Comparison of ENCODE assay signal across 10 cellular contexts in the genomic region with DNA sequence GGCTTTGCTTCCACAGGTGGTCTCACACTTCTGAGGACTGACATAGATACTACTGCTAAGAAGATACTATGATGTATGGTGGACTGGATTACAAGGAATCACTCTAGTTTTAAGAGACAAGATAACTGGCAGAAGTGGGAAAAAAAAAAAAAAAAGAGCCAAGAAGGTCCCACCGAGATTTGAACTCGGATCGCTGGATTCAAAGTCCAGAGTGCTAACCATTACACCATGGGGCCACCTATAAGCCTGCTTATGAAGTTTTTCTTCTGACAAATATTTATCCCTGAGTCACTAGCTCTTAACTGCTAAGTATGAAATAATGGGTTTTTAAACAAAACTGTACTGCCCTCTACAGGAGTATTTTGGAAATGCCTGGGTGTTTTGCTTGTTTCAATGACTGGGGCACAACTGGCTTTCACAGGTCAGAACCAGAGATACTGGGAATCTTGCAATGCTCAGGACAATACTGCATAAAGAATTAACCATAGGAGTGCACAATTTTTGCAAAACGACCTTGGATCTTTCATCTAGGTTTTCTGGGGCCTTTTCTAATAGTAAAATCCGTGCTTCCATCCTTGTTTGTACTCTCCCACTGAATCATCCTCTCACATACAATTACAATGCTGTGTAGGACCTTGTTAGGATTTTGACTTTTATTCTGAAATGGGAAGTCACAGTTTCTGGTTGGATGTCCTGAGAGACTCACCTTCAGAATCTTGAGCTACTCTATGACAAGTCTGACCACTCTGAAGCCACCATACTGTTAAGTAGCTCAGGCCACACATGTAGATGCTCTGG.
A peak's percentile ranks its signal among the peaks of the same experiment; 100 is the strongest.
DNase-seq lines count a peak whose midpoint lies in the region; ATAC-seq, FAIRE-seq and TF ChIP-seq lines count a peak whose summit lies in the region.
"Had no signal": no experiment of that assay in that cellular context is flagged by ENCODE, and none has a peak within 500 bp of the region (broad histone marks: within the 10 kb centered on the region; RNA-seq: fewer than 3 reads in every experiment).

No MANE protein-coding gene starts in this region.

- FAIRE-seq in kidney (lab: Jason Lieb, UNC): peak; percentile 15

- TF ChIP-seq CTCF in SU-DHL-6 (IDR thresholded peaks at IDR 0.05; ENCODE audit: insufficient read depth, low read length, poor library complexity, severe bottlenecking) (peak; percentile 77), kidney (IDR thresholded peaks at IDR 0.05; ENCODE audit: borderline replicate concordance, extremely low read depth, insufficient read depth) (peak; percentile 54)

- H3K36me3 ChIP-seq in SU-DHL-6 (ENCODE audit: low read length) (no peaks in the 10 kb centered on the region), kidney (ENCODE audit: control insufficient read depth in 1 of 2, insufficient read depth in 2 of 2, low read length in 2 of 2) (no peaks in the 10 kb centered on the region)
- H3K36me3 ChIP-seq: BLaER1 treated with 17β-estradiol and CSF1 and Interleukin-3, amounts not matched to agents 10 nM and 100 nM had no signal

- DNase-seq in SHP77 (lab: John Stamatoyannopoulos, UW) (peak; percentile 67 to 76), SHP77 treated with DMSO at 0.1 percent for 48 hours (lab: John Stamatoyannopoulos, UW) (no peak), NCI-H1436 (lab: John Stamatoyannopoulos, UW) (peak; percentile 78), T47D (ENCODE audit: low read depth in 1 of 2, low spot score in 1 of 2) (peak; percentile 31 to 93), kidney (no peak)
- DNase-seq in stimulated activated CD4-positive, alpha-beta T cell treated with anti-CD3 and anti-CD28 coated beads, TNF-alpha, amount 100 ng/mL, for 24 hours (ENCODE audit: low read depth in 3 of 3): peak; percentile 10 to 73 (median 36)

- in situ Hi-C loops in T47D (cut with HindIII; ENCODE audit: low pct_unique_long_range_greater_than_20kb, low sequenced_read_pairs): no loop called here

- H3K9ac ChIP-seq in SU-DHL-6 (ENCODE audit: low read length) (no peak overlapping the region), kidney (ENCODE audit: low read length in 2 of 2) (no peak overlapping the region)

- H3K9me3 ChIP-seq in SU-DHL-6 (ENCODE audit: insufficient read depth, low read length): no peaks in the 10 kb centered on the region
- no peaks in the 10 kb centered on the region for H3K9me3 ChIP-seq in kidney (ENCODE audit: control insufficient read depth in 1 of 2, low read length in 2 of 2)
- H3K9me3 ChIP-seq: BLaER1 treated with 17β-estradiol and CSF1 and Interleukin-3, amounts not matched to agents 10 nM and 100 nM had no signal

- no peaks in the 10 kb centered on the region for H3K9me2 ChIP-seq in SU-DHL-6 (replicated peaks; ENCODE audit: insufficient read depth, low read length)

- no peak overlapping the region for H2AFZ ChIP-seq in SU-DHL-6 (ENCODE audit: low read depth, low read length, severe bottlenecking)

- no peak overlapping the region for H3K4me2 ChIP-seq in SU-DHL-6 (ENCODE audit: low read depth, low read length, poor library complexity, severe bottlenecking)

- peak; percentile 47 for ATAC-seq in HG02759 (IDR thresholded peaks at IDR 0.05; ENCODE audit: unreplicated experiment)

- intact Hi-C loops in kidney (cut with DNase I): no loop called here

- H3K4me3 ChIP-seq in SU-DHL-6 (ENCODE audit: insufficient read depth, low read length, poor library complexity, severe bottlenecking) (no peak overlapping the region), kidney (ENCODE audit: low read length in 2 of 2) (no peak overlapping the region)
- H3K4me3 ChIP-seq: BLaER1 treated with 17β-estradiol and CSF1 and Interleukin-3, amounts not matched to agents 10 nM and 100 nM; skin epidermis had no signal

- H3K4me1 ChIP-seq in kidney (ENCODE audit: control insufficient read depth in 1 of 2, insufficient read depth in 1 of 2, low read depth in 1 of 2, low read length in 2 of 2): peaks cover 0 to 2% of the 10 kb centered on the region in 2 donors

- no peaks in the 10 kb centered on the region for H3F3A ChIP-seq in SU-DHL-6 (ENCODE audit: insufficient read depth)

- no peaks in the 10 kb centered on the region for H4K20me1 ChIP-seq in SU-DHL-6 (ENCODE audit: low read depth, low read length)
- H4K20me1 ChIP-seq: BLaER1 treated with 17β-estradiol and CSF1 and Interleukin-3, amounts not matched to agents 10 nM and 100 nM had no signal

- H3K27me3 ChIP-seq in SU-DHL-6 (ENCODE audit: low read length): 0 out of 2 replicates have a peak, but pooled peaks cover 3% of the 10 kb centered on the region

- H3K79me2 ChIP-seq in SU-DHL-6 (ENCODE audit: insufficient read depth, low read length): no peaks in the 10 kb centered on the region

- H3K27ac ChIP-seq in SU-DHL-6 (ENCODE audit: low read depth, low read length): no peak overlapping the region
- H3K27ac ChIP-seq in kidney (ENCODE audit: low read depth in 2 of 2, low read length in 2 of 2): no peak overlapping the region
- H3K27ac ChIP-seq: skin epidermis had no signal

Comparison
In these comparisons a context has a peak if more than half of its experiments do, and no peak if none do; other contexts are left out.
1. DNase-seq: peak in SHP77 (2 of 2), NCI-H1436 (single experiment), T47D (2 of 2) and stimulated activated CD4-positive, alpha-beta T cell treated with anti-CD3 and anti-CD28 coated beads, TNF-alpha, amount 100 ng/mL, for 24 hours (3 of 3); none in SHP77 treated with DMSO at 0.1 percent for 48 hours (single experiment) and kidney (single experiment).